37 cellular contexts compared by ENCODE assay signal in genomic region chr17:60423865-60424264, GRCh38. TPM values are rescaled to one million over a fixed set of nuclear protein-coding genes. Genes with fewer than 3 reads are reported as not detected.
"Had no signal": no experiment of that assay in that cellular context is flagged by ENCODE, and none has a peak within 500 bp of the region (broad histone marks: within the 10 kb centered on the region; RNA-seq: fewer than 3 reads in every experiment).

No MANE protein-coding gene starts in this region.

- DNase-seq: activated CD4-positive, alpha-beta T cell treated with anti-CD3 and anti-CD28 coated beads for 36 hours; activated CD4-positive, alpha-beta T cell treated with anti-CD3 and anti-CD28 coated beads, Interleukin-2, amount 10 ng/mL, durations not matched to agents 7 days and 5 days; activated CD4-positive, alpha-beta T cell treated with anti-CD3 and anti-CD28 coated beads, Interleukin-2, amount 50 U/mL, for 48 hours; activated effector memory CD4-positive, alpha-beta T cell treated with anti-CD3 and anti-CD28 coated beads, Interleukin-2, amount 50 U/mL, for 16 hours; activated naive CD4-positive, alpha-beta T cell; activated naive CD4-positive, alpha-beta T cell treated with anti-CD3 and anti-CD28 coated beads, Interleukin-2, amount 50 U/mL, for 16 hours; activated naive CD8-positive, alpha-beta T cell treated with anti-CD3 and anti-CD28 coated beads for 36 hours; activated T-cell treated with anti-CD3 and anti-CD28 coated beads, Interleukin-2, amount 50 U/mL, for 1 hour; activated T-cell treated with anti-CD3 and anti-CD28 coated beads, Interleukin-2, amount 50 U/mL, for 72 hours; amniotic stem cell; aorta; brain microvascular endothelial cell; central memory CD4-positive, alpha-beta T cell; NCI-H1092 treated with DMSO at 0.1 percent for 48 hours; NCI-H1417; NCI-H146; NCI-H187; NCI-H2029 treated with DMSO at 0.1 percent for 48 hours; NCI-H2107; NCI-H226; NCI-H446 treated with DMSO at 0.1 percent for 48 hours; NCI-H524; NCI-H69; NCI-H82; PC-3; Peyer's patch; RPMI8226; SHP77 treated with DMSO at 0.1 percent for 48 hours; SK-N-SH had no signal

- H3K9me3 ChIP-seq: Peyer's patch, SJSA1, SK-N-SH had no signal

- H3K4me1 ChIP-seq: Peyer's patch had no signal

- H3K4me2 ChIP-seq: SK-N-SH had no signal

- H3K27me3 ChIP-seq: brain microvascular endothelial cell, Peyer's patch, SJSA1 had no signal

- H3K36me3 ChIP-seq: brain microvascular endothelial cell, Peyer's patch, SJSA1 had no signal

- H3K4me3 Mint-ChIP-seq: activated CD4-positive, alpha-beta T cell treated with anti-CD3 and anti-CD28 coated beads for 36 hours; activated CD4-positive, alpha-beta T cell treated with anti-CD3 and anti-CD28 coated beads, Interleukin-2, amount 10 ng/mL, durations not matched to agents 7 days and 5 days; activated naive CD8-positive, alpha-beta T cell treated with anti-CD3 and anti-CD28 coated beads for 36 hours; activated T-cell treated with anti-CD3 and anti-CD28 coated beads, Interleukin-2, amount 50 U/mL, for 72 hours; activated T-helper 17 cell treated with anti-CD3 and anti-CD28 coated beads, Interleukin-2, amount 50 U/mL, for 72 hours; T-helper 1 cell treated with Interleukin-12 subunit alpha and Interleukin-12 subunit beta and Interleukin-4 antibody, amounts not matched to agents 30 μg/mL and 1 μg/mL, for 36 hours; T-helper 2 cell treated with Interferon-gamma antibody and Interleukin-4, amounts not matched to agents 5 μg/mL and 100 μg/mL, for 36 hours; WTC11 had no signal

- H3K27ac Mint-ChIP-seq: activated CD4-positive, alpha-beta T cell treated with anti-CD3 and anti-CD28 coated beads for 36 hours; activated CD4-positive, alpha-beta T cell treated with anti-CD3 and anti-CD28 coated beads, Interleukin-2, amount 10 ng/mL, durations not matched to agents 7 days and 5 days; activated naive CD8-positive, alpha-beta T cell treated with anti-CD3 and anti-CD28 coated beads for 36 hours; activated T-cell treated with anti-CD3 and anti-CD28 coated beads, Interleukin-2, amount 50 U/mL, for 72 hours; activated T-helper 17 cell treated with anti-CD3 and anti-CD28 coated beads, Interleukin-2, amount 50 U/mL, for 72 hours; T-helper 1 cell treated with Interleukin-12 subunit alpha and Interleukin-12 subunit beta and Interleukin-4 antibody, amounts not matched to agents 30 μg/mL and 1 μg/mL, for 36 hours; T-helper 2 cell treated with Interferon-gamma antibody and Interleukin-4, amounts not matched to agents 5 μg/mL and 100 μg/mL, for 36 hours; WTC11 had no signal

- ATAC-seq: activated CD4-positive, alpha-beta T cell treated with anti-CD3 and anti-CD28 coated beads for 36 hours; activated CD4-positive, CD25-positive, alpha-beta regulatory T cell treated with anti-CD3 and anti-CD28 coated beads, Interleukin-2, amount 50 U/mL, for 24 hours; activated T-cell treated with anti-CD3 and anti-CD28 coated beads, Interleukin-2, amount 50 U/mL, for 72 hours; activated T-helper 17 cell treated with anti-CD3 and anti-CD28 coated beads, Interleukin-2, amount 50 U/mL, for 72 hours; PC-3; WTC11 had no signal

- H3K27ac ChIP-seq: brain microvascular endothelial cell, Peyer's patch, SJSA1 had no signal

- H3K4me3 ChIP-seq: Peyer's patch, SJSA1 had no signal

- H3K36me3 Mint-ChIP-seq: activated naive CD8-positive, alpha-beta T cell treated with anti-CD3 and anti-CD28 coated beads for 36 hours; WTC11 had no signal

- H3K9ac ChIP-seq: SK-N-SH had no signal

- H3K27me3 Mint-ChIP-seq: activated CD4-positive, alpha-beta T cell treated with anti-CD3 and anti-CD28 coated beads for 36 hours; activated naive CD8-positive, alpha-beta T cell treated with anti-CD3 and anti-CD28 coated beads for 36 hours; activated T-helper 17 cell treated with anti-CD3 and anti-CD28 coated beads, Interleukin-2, amount 50 U/mL, for 72 hours had no signal

- H3K9me3 Mint-ChIP-seq: activated CD4-positive, alpha-beta T cell treated with anti-CD3 and anti-CD28 coated beads, Interleukin-2, amount 10 ng/mL, durations not matched to agents 7 days and 5 days; activated naive CD8-positive, alpha-beta T cell treated with anti-CD3 and anti-CD28 coated beads for 36 hours; activated T-cell treated with anti-CD3 and anti-CD28 coated beads, Interleukin-2, amount 50 U/mL, for 72 hours; activated T-helper 17 cell treated with anti-CD3 and anti-CD28 coated beads, Interleukin-2, amount 50 U/mL, for 72 hours; T-helper 1 cell treated with Interleukin-12 subunit alpha and Interleukin-12 subunit beta and Interleukin-4 antibody, amounts not matched to agents 30 μg/mL and 1 μg/mL, for 36 hours; T-helper 2 cell treated with Interferon-gamma antibody and Interleukin-4, amounts not matched to agents 5 μg/mL and 100 μg/mL, for 36 hours had no signal

RNA-seq across cellular contexts. Expression of gene CHCT1, which starts 1.6 kb away (rescaled TPM):
- total RNA-seq: activated CD4-positive, alpha-beta T cell treated with anti-CD3 and anti-CD28 coated beads, Interleukin-2, amount 10 ng/mL, durations not matched to agents 7 days and 5 days; activated CD8-positive, alpha-beta memory T cell treated with anti-CD3 and anti-CD28 coated beads for 36 hours; activated T-helper 17 cell treated with anti-CD3 and anti-CD28 coated beads, Interleukin-2, amount 50 U/mL, for 72 hours; aorta; M059J; PC-3; Peyer's patch; SJSA1; WTC11 had no signal
- polyA plus RNA-seq: aorta, SK-N-SH had no signal
